19 cellular contexts compared by ENCODE assay signal in genomic region chr17:41422586-41422985, GRCh38. TPM values are rescaled to one million over a fixed set of nuclear protein-coding genes. Genes with fewer than 3 reads are reported as not detected.
"Had no signal": no experiment of that assay in that cellular context is flagged by ENCODE, and none has a peak within 500 bp of the region (broad histone marks: within the 10 kb centered on the region; RNA-seq: fewer than 3 reads in every experiment).

No MANE protein-coding gene starts in this region.

RNA-seq across cellular contexts. Expression of gene KRT37, which starts 1.8 kb away (rescaled TPM):
- total RNA-seq: activated naive CD4-positive, alpha-beta T cell treated with anti-CD3 and anti-CD28 coated beads for 36 hours; activated naive CD4-positive, alpha-beta T cell treated with anti-CD3 and anti-CD28 coated beads, Interleukin-2, amount 50 U/mL, for 72 hours; activated naive CD8-positive, alpha-beta T cell treated with anti-CD3 and anti-CD28 coated beads for 36 hours; activated naive CD8-positive, alpha-beta T cell treated with anti-CD3 and anti-CD28 coated beads, Interleukin-2, amount 10 ng/mL, durations not matched to agents 7 days and 5 days; activated T-cell treated with anti-CD3 and anti-CD28 coated beads, Interleukin-2, amount 50 U/mL, for 4 hours; activated T-cell treated with anti-CD3 and anti-CD28 coated beads, Interleukin-2, amount 50 U/mL, for 72 hours; activated T-helper 1 cell treated with anti-CD3 and anti-CD28 coated beads, Interleukin-12 subunit alpha, Interleukin-12 subunit beta, Interleukin-2, Interleukin-4 antibody, amounts not matched to agents 30 ng/mL and 10 ng/mL and 1 ng/mL, durations not matched to agents 14 hours and 24 hours and 36 hours; activated T-helper 17 cell treated with anti-CD3 and anti-CD28 coated beads, Interleukin-2, amount 50 U/mL, for 72 hours; activated T-helper 2 cell treated with anti-CD3 and anti-CD28 coated beads, Interferon-gamma antibody, Interleukin-2, Interleukin-4, amounts not matched to agents 10 μg/mL and 5 μg/mL and 100 μg/mL, durations not matched to agents 14 hours and 24 hours and 36 hours; adrenal gland; ascending aorta; astrocyte; body of pancreas; breast epithelium; cardiac muscle cell; cardiac septum; cerebellum; chondrocyte had no signal
- polyA plus RNA-seq: adipose tissue, adrenal gland, cardiac muscle cell had no signal

RNA-seq across cellular contexts. Expression of gene KRT38, which starts 18.2 kb away (rescaled TPM):
- total RNA-seq: activated naive CD4-positive, alpha-beta T cell treated with anti-CD3 and anti-CD28 coated beads for 36 hours; activated naive CD4-positive, alpha-beta T cell treated with anti-CD3 and anti-CD28 coated beads, Interleukin-2, amount 50 U/mL, for 72 hours; activated naive CD8-positive, alpha-beta T cell treated with anti-CD3 and anti-CD28 coated beads for 36 hours; activated naive CD8-positive, alpha-beta T cell treated with anti-CD3 and anti-CD28 coated beads, Interleukin-2, amount 10 ng/mL, durations not matched to agents 7 days and 5 days; activated T-cell treated with anti-CD3 and anti-CD28 coated beads, Interleukin-2, amount 50 U/mL, for 4 hours; activated T-cell treated with anti-CD3 and anti-CD28 coated beads, Interleukin-2, amount 50 U/mL, for 72 hours; activated T-helper 1 cell treated with anti-CD3 and anti-CD28 coated beads, Interleukin-12 subunit alpha, Interleukin-12 subunit beta, Interleukin-2, Interleukin-4 antibody, amounts not matched to agents 30 ng/mL and 10 ng/mL and 1 ng/mL, durations not matched to agents 14 hours and 24 hours and 36 hours; activated T-helper 17 cell treated with anti-CD3 and anti-CD28 coated beads, Interleukin-2, amount 50 U/mL, for 72 hours; activated T-helper 2 cell treated with anti-CD3 and anti-CD28 coated beads, Interferon-gamma antibody, Interleukin-2, Interleukin-4, amounts not matched to agents 10 μg/mL and 5 μg/mL and 100 μg/mL, durations not matched to agents 14 hours and 24 hours and 36 hours; adrenal gland; ascending aorta; astrocyte; body of pancreas; breast epithelium; cardiac muscle cell; cardiac septum; cerebellum; chondrocyte had no signal
- polyA plus RNA-seq: adipose tissue, adrenal gland, cardiac muscle cell had no signal

RNA-seq across cellular contexts. Expression of gene KRT31, which starts 25.2 kb away (rescaled TPM):
- total RNA-seq: activated naive CD4-positive, alpha-beta T cell treated with anti-CD3 and anti-CD28 coated beads for 36 hours; activated naive CD4-positive, alpha-beta T cell treated with anti-CD3 and anti-CD28 coated beads, Interleukin-2, amount 50 U/mL, for 72 hours; activated naive CD8-positive, alpha-beta T cell treated with anti-CD3 and anti-CD28 coated beads for 36 hours; activated naive CD8-positive, alpha-beta T cell treated with anti-CD3 and anti-CD28 coated beads, Interleukin-2, amount 10 ng/mL, durations not matched to agents 7 days and 5 days; activated T-cell treated with anti-CD3 and anti-CD28 coated beads, Interleukin-2, amount 50 U/mL, for 4 hours; activated T-cell treated with anti-CD3 and anti-CD28 coated beads, Interleukin-2, amount 50 U/mL, for 72 hours; activated T-helper 1 cell treated with anti-CD3 and anti-CD28 coated beads, Interleukin-12 subunit alpha, Interleukin-12 subunit beta, Interleukin-2, Interleukin-4 antibody, amounts not matched to agents 30 ng/mL and 10 ng/mL and 1 ng/mL, durations not matched to agents 14 hours and 24 hours and 36 hours; activated T-helper 17 cell treated with anti-CD3 and anti-CD28 coated beads, Interleukin-2, amount 50 U/mL, for 72 hours; activated T-helper 2 cell treated with anti-CD3 and anti-CD28 coated beads, Interferon-gamma antibody, Interleukin-2, Interleukin-4, amounts not matched to agents 10 μg/mL and 5 μg/mL and 100 μg/mL, durations not matched to agents 14 hours and 24 hours and 36 hours; adrenal gland; ascending aorta; astrocyte; body of pancreas; breast epithelium; cardiac muscle cell; cardiac septum; cerebellum; chondrocyte had no signal
- polyA plus RNA-seq: adipose tissue, adrenal gland, cardiac muscle cell had no signal

RNA-seq across cellular contexts. Expression of gene KRT34, which starts 40.5 kb away (rescaled TPM):
- total RNA-seq: activated naive CD4-positive, alpha-beta T cell treated with anti-CD3 and anti-CD28 coated beads for 36 hours; activated naive CD4-positive, alpha-beta T cell treated with anti-CD3 and anti-CD28 coated beads, Interleukin-2, amount 50 U/mL, for 72 hours; activated naive CD8-positive, alpha-beta T cell treated with anti-CD3 and anti-CD28 coated beads for 36 hours; activated naive CD8-positive, alpha-beta T cell treated with anti-CD3 and anti-CD28 coated beads, Interleukin-2, amount 10 ng/mL, durations not matched to agents 7 days and 5 days; activated T-cell treated with anti-CD3 and anti-CD28 coated beads, Interleukin-2, amount 50 U/mL, for 4 hours; activated T-cell treated with anti-CD3 and anti-CD28 coated beads, Interleukin-2, amount 50 U/mL, for 72 hours; activated T-helper 1 cell treated with anti-CD3 and anti-CD28 coated beads, Interleukin-12 subunit alpha, Interleukin-12 subunit beta, Interleukin-2, Interleukin-4 antibody, amounts not matched to agents 30 ng/mL and 10 ng/mL and 1 ng/mL, durations not matched to agents 14 hours and 24 hours and 36 hours; activated T-helper 17 cell treated with anti-CD3 and anti-CD28 coated beads, Interleukin-2, amount 50 U/mL, for 72 hours; activated T-helper 2 cell treated with anti-CD3 and anti-CD28 coated beads, Interferon-gamma antibody, Interleukin-2, Interleukin-4, amounts not matched to agents 10 μg/mL and 5 μg/mL and 100 μg/mL, durations not matched to agents 14 hours and 24 hours and 36 hours; adrenal gland; ascending aorta; astrocyte; body of pancreas; breast epithelium; cardiac muscle cell; cardiac septum; cerebellum; chondrocyte had no signal
- polyA plus RNA-seq: adrenal gland, cardiac muscle cell had no signal

RNA-seq across cellular contexts. Expression of gene KRT32, which starts 44.6 kb away (rescaled TPM):
- total RNA-seq: activated naive CD4-positive, alpha-beta T cell treated with anti-CD3 and anti-CD28 coated beads for 36 hours; activated naive CD4-positive, alpha-beta T cell treated with anti-CD3 and anti-CD28 coated beads, Interleukin-2, amount 50 U/mL, for 72 hours; activated naive CD8-positive, alpha-beta T cell treated with anti-CD3 and anti-CD28 coated beads for 36 hours; activated naive CD8-positive, alpha-beta T cell treated with anti-CD3 and anti-CD28 coated beads, Interleukin-2, amount 10 ng/mL, durations not matched to agents 7 days and 5 days; activated T-cell treated with anti-CD3 and anti-CD28 coated beads, Interleukin-2, amount 50 U/mL, for 4 hours; activated T-cell treated with anti-CD3 and anti-CD28 coated beads, Interleukin-2, amount 50 U/mL, for 72 hours; activated T-helper 1 cell treated with anti-CD3 and anti-CD28 coated beads, Interleukin-12 subunit alpha, Interleukin-12 subunit beta, Interleukin-2, Interleukin-4 antibody, amounts not matched to agents 30 ng/mL and 10 ng/mL and 1 ng/mL, durations not matched to agents 14 hours and 24 hours and 36 hours; activated T-helper 17 cell treated with anti-CD3 and anti-CD28 coated beads, Interleukin-2, amount 50 U/mL, for 72 hours; activated T-helper 2 cell treated with anti-CD3 and anti-CD28 coated beads, Interferon-gamma antibody, Interleukin-2, Interleukin-4, amounts not matched to agents 10 μg/mL and 5 μg/mL and 100 μg/mL, durations not matched to agents 14 hours and 24 hours and 36 hours; adrenal gland; ascending aorta; astrocyte; body of pancreas; cardiac muscle cell; cerebellum; chondrocyte had no signal
- polyA plus RNA-seq: adrenal gland, cardiac muscle cell had no signal
